8 cellular contexts compared by ENCODE assay signal in the genomic region with DNA sequence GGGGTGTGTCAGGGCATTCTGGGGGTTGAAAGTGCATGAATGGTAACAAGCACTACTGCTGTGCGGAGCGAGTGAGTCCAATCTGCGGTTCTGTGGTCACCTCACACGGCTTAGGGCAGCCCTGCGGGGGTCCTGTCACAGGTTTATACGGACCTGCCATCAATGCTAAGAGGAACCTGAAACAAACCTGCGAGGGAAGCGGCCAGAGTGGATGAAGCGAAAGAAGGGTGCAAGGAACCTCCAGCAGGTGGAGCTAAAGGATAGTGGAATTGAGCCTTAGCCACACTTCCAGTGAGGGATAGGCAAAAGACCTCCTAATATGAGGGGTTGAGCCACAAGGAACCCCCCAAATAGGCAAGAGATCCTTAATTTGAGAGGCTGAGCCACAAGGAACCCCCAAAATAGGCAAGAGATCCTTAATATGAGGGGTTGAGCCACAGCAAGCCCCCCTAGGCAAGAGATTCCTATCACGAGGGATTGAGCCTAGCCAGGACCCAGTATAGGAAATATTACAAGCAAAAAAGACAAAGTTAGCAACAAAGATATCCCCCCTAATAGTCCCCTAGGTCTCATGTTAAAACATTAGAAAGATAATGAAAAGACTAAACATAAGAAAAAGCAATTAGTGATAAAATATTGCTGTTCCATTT. TPM values are rescaled to one million over a fixed set of nuclear protein-coding genes. Genes with fewer than 3 reads are reported as not detected.
A peak's percentile ranks its signal among the peaks of the same experiment; 100 is the strongest.
DNase-seq lines count a peak whose midpoint lies in the region; ATAC-seq lines count a peak whose summit lies in the region.

No MANE protein-coding gene starts in this region.

- H3K36me3 Mint-ChIP-seq in memory B cell = peaks cover 2% of the 10 kb centered on the region

- no peaks in the 10 kb centered on the region for H3K9me2 ChIP-seq in GM23248 (ENCODE audit: insufficient read depth)

- H3F3A ChIP-seq in GM23248 (ENCODE audit: insufficient read depth) = no peaks in the 10 kb centered on the region

- no peaks in the 10 kb centered on the region for H3K9me3 ChIP-seq in GM23248 (ENCODE audit: low read depth)

- peak overlapping the region; percentile 51; the same call in 1 of the 2 replicates for H3K4me3 ChIP-seq in GM23248

- H3K4me3 Mint-ChIP-seq in memory B cell = no peak overlapping the region

- no peaks in the 10 kb centered on the region for H3K36me3 ChIP-seq in GM23248 (ENCODE audit: low read depth)

- in situ Hi-C loops in ACHN (cut with HindIII; ENCODE audit: low pct_ligation_motif_present, low pct_unique_long_range_greater_than_20kb, low sequenced_read_pairs) = no loop called here
- in situ Hi-C loops in GM23248 (cut with MboI) = no loop called here

- no peak overlapping the region for H3K27ac ChIP-seq in GM23248

- DNase-seq in ACHN (peak; percentile 11), GM23248 (peak; percentile 70), NCI-H748 (lab: John Stamatoyannopoulos, UW; ENCODE audit: unreplicated experiment) (peak; percentile 59), ecto neural progenitor cell (ENCODE audit: low spot score) (peak; percentile 76), memory B cell (ENCODE audit: low spot score in 2 of 2) (peak; percentile 56 to 58)
- peak; percentile 61 to 69 for DNase-seq in activated CD4-positive, alpha-beta T cell treated with anti-CD3 and anti-CD28 coated beads, Interleukin-2, amount 50 U/mL, for 48 hours
- DNase-seq in stimulated activated CD8-positive, alpha-beta memory T cell treated with anti-CD3 and anti-CD28 coated beads, Interleukin-4, amount 100 ng/mL, for 1 hour (ENCODE audit: low read depth in 2 of 2, low spot score in 1 of 2) = peak; percentile 24 to 33

- no peaks in the 10 kb centered on the region for H3K4me1 ChIP-seq in GM23248 (ENCODE audit: insufficient read depth)

- H3K4me2 ChIP-seq in GM23248 (ENCODE audit: unreplicated experiment) = peak overlapping the region; percentile 77

- H3K27me3 Mint-ChIP-seq in memory B cell = no peaks in the 10 kb centered on the region

- whole genome bisulfite sequencing in GM23248 (ENCODE audit: low coverage in 1 of 2, low lambda C conversion rate in 2 of 2, missing lambda C conversion rate in 2 of 2), 2 experiments = 7 to 9% methylated on average over 10 of the region's 10 CpGs

- peaks cover 3% of the 10 kb centered on the region for H3K4me1 Mint-ChIP-seq in memory B cell

- H3K79me2 ChIP-seq in GM23248 (ENCODE audit: insufficient read depth) = no peaks in the 10 kb centered on the region

- no peaks in the 10 kb centered on the region for H4K20me1 ChIP-seq in GM23248 (ENCODE audit: insufficient read depth)

- no peak overlapping the region for H3K9ac ChIP-seq in GM23248

- no peak overlapping the region for H3K27ac Mint-ChIP-seq in memory B cell

- no peaks in the 10 kb centered on the region for H3K27me3 ChIP-seq in GM23248 (replicated peaks; ENCODE audit: insufficient read depth)

- H3K9me3 Mint-ChIP-seq in memory B cell = peaks cover 4% of the 10 kb centered on the region

- peak; percentile 87 for ATAC-seq in memory B cell (ENCODE audit: low read depth)
- ATAC-seq in GM18517 (IDR thresholded peaks at IDR 0.05; ENCODE audit: unreplicated experiment) = no peak

- peak overlapping the region; percentile 43; the same call in 1 of the 2 replicates for H2AFZ ChIP-seq in GM23248

RNA-seq across cellular contexts. Expression of a gene that starts 6.3 kb away (rescaled TPM):
- total RNA-seq in GM23248 (2014; rRNA removed; shearing (Covaris generic)) = 5.3 and 8.3 TPM in 2 replicates
- 5.3 and 6.8 TPM in 2 replicates for polyA plus RNA-seq in GM23248 (2016; fragmentation: Nextera tagmentation; extraction: Ambion mirVana)

RNA-seq across cellular contexts. Expression of a gene that starts 32.8 kb away (rescaled TPM):
- 7.8 and 12.1 TPM in 2 replicates for total RNA-seq in GM23248 (2014; rRNA removed; shearing (Covaris generic))
- polyA plus RNA-seq in GM23248 (2016; fragmentation: Nextera tagmentation; extraction: Ambion mirVana) = 7.4 and 8.8 TPM in 2 replicates

RNA-seq across cellular contexts. Expression of a gene that starts 43.6 kb away (rescaled TPM):
- 6.3 and 6.8 TPM in 2 replicates for total RNA-seq in GM23248 (2014; rRNA removed; shearing (Covaris generic))
- 3.2 TPM in 2 replicates for polyA plus RNA-seq in GM23248 (2016; fragmentation: Nextera tagmentation; extraction: Ambion mirVana)

Comparison
In these comparisons a context has a peak if more than half of its experiments do, and no peak if none do; other contexts are left out.
1. DNase-seq: peak in every context shown above with its lines; median percentile 76 in ecto neural progenitor cell; 70 in GM23248; 65 in activated CD4-positive, alpha-beta T cell treated with anti-CD3 and anti-CD28 coated beads, Interleukin-2, amount 50 U/mL, for 48 hours; 59 in NCI-H748; 57 in memory B cell; 28 in stimulated activated CD8-positive, alpha-beta memory T cell treated with anti-CD3 and anti-CD28 coated beads, Interleukin-4, amount 100 ng/mL, for 1 hour; 11 in ACHN.